In the genomic region with DNA sequence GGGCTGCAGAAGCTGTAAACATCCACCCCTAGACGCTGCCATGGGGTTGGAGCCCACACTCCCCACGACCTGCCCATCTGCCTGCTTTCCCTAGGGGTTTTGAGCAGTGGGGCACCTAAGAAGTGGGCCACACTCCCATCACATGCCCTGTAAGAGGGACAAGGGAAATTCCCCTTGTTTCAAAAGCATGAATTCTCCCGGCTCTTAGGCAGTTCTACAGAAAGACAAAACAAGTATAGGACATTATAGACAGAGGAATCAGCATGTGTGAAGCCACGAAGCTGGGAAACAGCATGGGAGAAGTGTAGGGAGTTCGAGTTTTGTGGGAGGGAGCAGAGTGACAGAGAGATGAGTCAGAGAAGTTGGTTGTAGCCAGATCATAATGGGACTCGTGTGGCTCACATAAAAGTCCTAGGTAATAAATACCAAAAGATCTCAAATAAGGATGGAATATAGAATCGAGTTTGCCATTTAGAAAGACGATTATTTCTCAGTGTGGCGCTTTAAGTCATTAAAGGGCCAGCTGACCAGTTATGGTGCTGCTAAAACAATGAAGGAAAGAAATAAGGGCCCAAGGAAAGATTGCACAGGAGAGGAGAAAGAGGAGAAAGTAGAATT, we compare ENCODE assay signal across 1 cellular context.
TF ChIP-seq lines count a peak whose summit lies in the region.

No MANE protein-coding gene starts in this region.

TF ChIP-seq in HCT116, 20 proteins besides CTCF, POLR2A, EP300 and RAD21 (continued from another document):
- TF ChIP-seq SP1 (IDR thresholded peaks at IDR 0.05; ENCODE audit: low read depth) = no peak
- no peak for TF ChIP-seq ZFX (IDR thresholded peaks at IDR 0.05)
- no peak for TF ChIP-seq FOSL1 (IDR thresholded peaks at IDR 0.05; ENCODE audit: low read depth)
- no peak for TF ChIP-seq YY1 (IDR thresholded peaks at IDR 0.05; ENCODE audit: extremely low read depth, insufficient replicate concordance, low read depth, low read length)
- TF ChIP-seq, protein P1, sequence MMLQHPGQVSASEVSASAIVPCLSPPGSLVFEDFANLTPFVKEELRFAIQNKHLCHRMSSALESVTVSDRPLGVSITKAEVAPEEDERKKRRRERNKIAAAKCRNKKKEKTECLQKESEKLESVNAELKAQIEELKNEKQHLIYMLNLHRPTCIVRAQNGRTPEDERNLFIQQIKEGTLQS (IDR thresholded peaks at IDR 0.05) = no peak
- TF ChIP-seq TCF7L2 (IDR thresholded peaks at IDR 0.05; ENCODE audit: borderline replicate concordance, extremely low read depth, insufficient read depth, insufficient read length) = no peak
- no peak for TF ChIP-seq EZH2phosphoT487 (IDR thresholded peaks at IDR 0.05; ENCODE audit: borderline replicate concordance)
- no peak for TF ChIP-seq ELF1 (IDR thresholded peaks at IDR 0.05; ENCODE audit: borderline replicate concordance, low read depth)
- TF ChIP-seq, protein P2, sequence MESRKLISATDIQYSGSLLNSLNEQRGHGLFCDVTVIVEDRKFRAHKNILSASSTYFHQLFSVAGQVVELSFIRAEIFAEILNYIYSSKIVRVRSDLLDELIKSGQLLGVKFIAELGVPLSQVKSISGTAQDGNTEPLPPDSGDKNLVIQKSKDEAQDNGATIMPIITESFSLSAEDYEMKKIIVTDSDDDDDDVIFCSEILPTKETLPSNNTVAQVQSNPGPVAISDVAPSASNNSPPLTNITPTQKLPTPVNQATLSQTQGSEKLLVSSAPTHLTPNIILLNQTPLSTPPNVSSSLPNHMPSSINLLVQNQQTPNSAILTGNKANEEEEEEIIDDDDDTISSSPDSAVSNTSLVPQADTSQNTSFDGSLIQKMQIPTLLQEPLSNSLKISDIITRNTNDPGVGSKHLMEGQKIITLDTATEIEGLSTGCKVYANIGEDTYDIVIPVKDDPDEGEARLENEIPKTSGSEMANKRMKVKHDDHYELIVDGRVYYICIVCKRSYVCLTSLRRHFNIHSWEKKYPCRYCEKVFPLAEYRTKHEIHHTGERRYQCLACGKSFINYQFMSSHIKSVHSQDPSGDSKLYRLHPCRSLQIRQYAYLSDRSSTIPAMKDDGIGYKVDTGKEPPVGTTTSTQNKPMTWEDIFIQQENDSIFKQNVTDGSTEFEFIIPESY (IDR thresholded peaks at IDR 0.05; ENCODE audit: extremely low read depth, insufficient replicate concordance, low read length) = no peak
